ENCODE assay signal across 14 cellular contexts in genomic region chr1:10670190-10670589, GRCh38.
"Had no signal": no experiment of that assay in that cellular context is flagged by ENCODE, and none has a peak within 500 bp of the region (broad histone marks: within the 10 kb centered on the region; RNA-seq: fewer than 3 reads in every experiment).

No MANE protein-coding gene starts in this region.

- H3K4me1 Mint-ChIP-seq: activated CD4-positive, alpha-beta T cell treated with anti-CD3 and anti-CD28 coated beads, Interleukin-2, amount 10 ng/mL, durations not matched to agents 7 days and 5 days; activated naive CD4-positive, alpha-beta T cell treated with anti-CD3 and anti-CD28 coated beads, Interleukin-2, amount 10 ng/mL, durations not matched to agents 7 days and 5 days had no signal

- H3K36me3 ChIP-seq: tibial nerve had no signal

- H3K36me3 Mint-ChIP-seq: activated naive CD4-positive, alpha-beta T cell treated with anti-CD3 and anti-CD28 coated beads, Interleukin-2, amount 10 ng/mL, durations not matched to agents 7 days and 5 days; T-cell had no signal

- H3K4me3 ChIP-seq: tibial nerve had no signal

- DNase-seq: activated CD4-positive, alpha-beta T cell treated with anti-CD3 and anti-CD28 coated beads, Interleukin-2, amount 10 ng/mL, durations not matched to agents 7 days and 5 days; activated CD8-positive, alpha-beta memory T cell treated with anti-CD3 and anti-CD28 coated beads for 24 hours; activated naive CD4-positive, alpha-beta T cell treated with anti-CD3 and anti-CD28 coated beads, Interleukin-2, amount 10 ng/mL, durations not matched to agents 7 days and 5 days; activated T-cell treated with anti-CD3 and anti-CD28 coated beads for 4 hours; foreskin fibroblast; head of caudate nucleus; nucleus accumbens; T-cell had no signal

- H3K9me3 ChIP-seq: tibial nerve had no signal

- H3K27ac Mint-ChIP-seq: activated CD4-positive, alpha-beta T cell treated with anti-CD3 and anti-CD28 coated beads, Interleukin-2, amount 10 ng/mL, durations not matched to agents 7 days and 5 days; activated naive CD4-positive, alpha-beta T cell treated with anti-CD3 and anti-CD28 coated beads, Interleukin-2, amount 10 ng/mL, durations not matched to agents 7 days and 5 days; activated T-helper 2 cell treated with anti-CD3 and anti-CD28 coated beads, Interferon-gamma antibody, Interleukin-2, Interleukin-4, amounts not matched to agents 10 μg/mL and 5 μg/mL and 100 μg/mL, durations not matched to agents 14 hours and 24 hours and 36 hours; dendritic cell treated with granulocyte-macrophage colony-stimulating factor and Interleukin-4, amounts not matched to agents 40 ng/mL and 50 ng/mL, for 4 days; progenitor cell of endocrine pancreas; T-cell had no signal

- H3K9me3 Mint-ChIP-seq: activated CD4-positive, alpha-beta T cell treated with anti-CD3 and anti-CD28 coated beads, Interleukin-2, amount 10 ng/mL, durations not matched to agents 7 days and 5 days; activated naive CD4-positive, alpha-beta T cell treated with anti-CD3 and anti-CD28 coated beads, Interleukin-2, amount 10 ng/mL, durations not matched to agents 7 days and 5 days; activated T-helper 2 cell treated with anti-CD3 and anti-CD28 coated beads, Interferon-gamma antibody, Interleukin-2, Interleukin-4, amounts not matched to agents 10 μg/mL and 5 μg/mL and 100 μg/mL, durations not matched to agents 14 hours and 24 hours and 36 hours; dendritic cell treated with granulocyte-macrophage colony-stimulating factor and Interleukin-4, amounts not matched to agents 40 ng/mL and 50 ng/mL, for 4 days; T-cell had no signal

- FAIRE-seq: endometrium had no signal

- H3K27me3 Mint-ChIP-seq: activated CD4-positive, alpha-beta T cell treated with anti-CD3 and anti-CD28 coated beads, Interleukin-2, amount 10 ng/mL, durations not matched to agents 7 days and 5 days; activated naive CD4-positive, alpha-beta T cell treated with anti-CD3 and anti-CD28 coated beads, Interleukin-2, amount 10 ng/mL, durations not matched to agents 7 days and 5 days; T-cell had no signal

- ATAC-seq: esophagus mucosa, T-cell had no signal

- H3K4me3 Mint-ChIP-seq: activated CD4-positive, alpha-beta T cell treated with anti-CD3 and anti-CD28 coated beads, Interleukin-2, amount 10 ng/mL, durations not matched to agents 7 days and 5 days; activated naive CD4-positive, alpha-beta T cell treated with anti-CD3 and anti-CD28 coated beads, Interleukin-2, amount 10 ng/mL, durations not matched to agents 7 days and 5 days; dendritic cell treated with granulocyte-macrophage colony-stimulating factor and Interleukin-4, amounts not matched to agents 40 ng/mL and 50 ng/mL, for 4 days; T-cell had no signal

- H3K27ac ChIP-seq: tibial nerve had no signal
